In the genomic region with DNA sequence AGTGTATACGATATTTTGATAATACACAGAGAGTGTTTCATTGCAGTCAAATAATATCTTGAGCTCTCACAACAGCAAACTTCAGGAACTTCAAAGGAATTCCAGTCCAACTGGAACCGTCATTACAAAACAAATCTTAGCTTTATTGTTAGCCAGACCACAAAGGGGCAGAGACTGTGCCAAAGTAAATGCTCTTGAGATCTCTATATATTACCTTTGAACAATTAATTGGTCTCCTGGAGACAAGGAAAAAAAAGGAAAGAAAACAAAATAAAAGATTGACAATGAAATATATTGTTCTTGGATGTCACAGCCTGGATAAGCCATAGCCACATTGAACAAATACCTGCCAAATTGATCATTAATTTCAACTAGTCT, we compare ENCODE assay signal across 18 cellular contexts.
DNase-seq lines count a peak whose midpoint lies in the region; ATAC-seq and TF ChIP-seq lines count a peak whose summit lies in the region.
"Had no signal": no experiment of that assay in that cellular context is flagged by ENCODE, and none has a peak within 500 bp of the region (broad histone marks: within the 10 kb centered on the region; RNA-seq: fewer than 3 reads in every experiment).

No MANE protein-coding gene starts in this region.

- H3K27ac ChIP-seq in SJCRH30 (peak overlapping the region; percentile 33), coronary artery (peak overlapping the region in 1 of 2 donors; percentile 9)
- H3K27ac ChIP-seq: brain microvascular endothelial cell, hepatocyte had no signal

- no peaks in the 10 kb centered on the region for H3K9me3 Mint-ChIP-seq in mesothelial cell of epicardium
- H3K9me3 Mint-ChIP-seq: activated CD4-positive, alpha-beta T cell treated with anti-CD3 and anti-CD28 coated beads, Interleukin-2, amount 10 ng/mL, durations not matched to agents 7 days and 5 days; activated naive CD4-positive, alpha-beta T cell treated with anti-CD3 and anti-CD28 coated beads, Interleukin-2, amount 10 ng/mL, durations not matched to agents 7 days and 5 days had no signal

- H3K36me3 ChIP-seq in SJCRH30, result no peaks in the 10 kb centered on the region
- H3K36me3 ChIP-seq: brain microvascular endothelial cell had no signal

- peak overlapping the region; percentile 88 for H3K27ac Mint-ChIP-seq in mesothelial cell of epicardium
- H3K27ac Mint-ChIP-seq: activated CD4-positive, alpha-beta T cell treated with anti-CD3 and anti-CD28 coated beads, Interleukin-2, amount 10 ng/mL, durations not matched to agents 7 days and 5 days; activated naive CD4-positive, alpha-beta T cell treated with anti-CD3 and anti-CD28 coated beads, Interleukin-2, amount 10 ng/mL, durations not matched to agents 7 days and 5 days had no signal

- TF ChIP-seq CTCF in mesothelial cell of epicardium (IDR thresholded peaks at IDR 0.05; ENCODE audit: unreplicated experiment) (no peak), coronary artery (IDR thresholded peaks at IDR 0.05) (no peak)

- no peak overlapping the region for H3K4me3 Mint-ChIP-seq in mesothelial cell of epicardium
- H3K4me3 Mint-ChIP-seq: activated CD4-positive, alpha-beta T cell treated with anti-CD3 and anti-CD28 coated beads, Interleukin-2, amount 10 ng/mL, durations not matched to agents 7 days and 5 days; activated naive CD4-positive, alpha-beta T cell treated with anti-CD3 and anti-CD28 coated beads, Interleukin-2, amount 10 ng/mL, durations not matched to agents 7 days and 5 days had no signal

- CTCF ChIA-PET in HEK293T (lab: Yijun Ruan, JAX), result interaction anchor here (0.6 to 1.1 kb wide), 2 partner anchors 13 to 67 kb away, joined by 3 read pairs; no protein-coding TSS in a partner anchor

- peaks cover 40% of the 10 kb centered on the region for H3K4me1 Mint-ChIP-seq in mesothelial cell of epicardium
- H3K4me1 Mint-ChIP-seq: activated CD4-positive, alpha-beta T cell treated with anti-CD3 and anti-CD28 coated beads, Interleukin-2, amount 10 ng/mL, durations not matched to agents 7 days and 5 days; activated naive CD4-positive, alpha-beta T cell treated with anti-CD3 and anti-CD28 coated beads, Interleukin-2, amount 10 ng/mL, durations not matched to agents 7 days and 5 days had no signal

- H3K4me1 ChIP-seq in SJCRH30, result peaks cover 4% of the 10 kb centered on the region; the same call in 1 of the 2 replicates

- ATAC-seq in GM21360 (IDR thresholded peaks at IDR 0.05; ENCODE audit: unreplicated experiment), result no peak

- no peaks in the 10 kb centered on the region for H3K9me3 ChIP-seq in SJCRH30 (replicated peaks)

- in situ Hi-C loops in Caki2 (cut with HindIII; ENCODE audit: low pct_unique_long_range_greater_than_20kb, low sequenced_read_pairs), result no loop called here

- H3K36me3 Mint-ChIP-seq in mesothelial cell of epicardium, result peaks cover 7% of the 10 kb centered on the region
- H3K36me3 Mint-ChIP-seq: activated naive CD4-positive, alpha-beta T cell treated with anti-CD3 and anti-CD28 coated beads, Interleukin-2, amount 10 ng/mL, durations not matched to agents 7 days and 5 days had no signal

- DNase-seq in Caki2 (ENCODE audit: low read depth), result peak; percentile 77
- no peak for DNase-seq in HEK293T (ENCODE audit: extremely low spot score)
- no peak for DNase-seq in SJCRH30
- DNase-seq in mesothelial cell of epicardium (ENCODE audit: low spot score in 2 of 2, unreplicated experiment in 2 of 2), result no peak
- no peak for DNase-seq in coronary artery (ENCODE audit: low spot score)
- DNase-seq in T1000 (lab: John Stamatoyannopoulos, UW), result no peak
- DNase-seq in NCI-H226, result no peak
- DNase-seq: activated CD4-positive, alpha-beta T cell treated with anti-CD3 and anti-CD28 coated beads, Interleukin-2, amount 10 ng/mL, durations not matched to agents 7 days and 5 days; activated naive CD4-positive, alpha-beta T cell treated with anti-CD3 and anti-CD28 coated beads, Interleukin-2, amount 10 ng/mL, durations not matched to agents 7 days and 5 days; activated T-cell treated with anti-CD3 and anti-CD28 coated beads for 4 hours; brain microvascular endothelial cell; kidney; NCI-H2227 treated with DMSO at 0.1 percent for 48 hours; occipital lobe; OCI-M1; stimulated activated CD4-positive, alpha-beta T cell treated with anti-CD3 and anti-CD28 coated beads, Interleukin-2, amount 100 ng/mL, for 48 hours had no signal

- no peaks in the 10 kb centered on the region for H3K27me3 ChIP-seq in SJCRH30
- H3K27me3 ChIP-seq: brain microvascular endothelial cell, hepatocyte had no signal

- H3K27me3 Mint-ChIP-seq in mesothelial cell of epicardium (ENCODE audit: low read depth), result no peaks in the 10 kb centered on the region
- H3K27me3 Mint-ChIP-seq: activated CD4-positive, alpha-beta T cell treated with anti-CD3 and anti-CD28 coated beads, Interleukin-2, amount 10 ng/mL, durations not matched to agents 7 days and 5 days; activated naive CD4-positive, alpha-beta T cell treated with anti-CD3 and anti-CD28 coated beads, Interleukin-2, amount 10 ng/mL, durations not matched to agents 7 days and 5 days had no signal

- H3K4me3 ChIP-seq in SJCRH30 (no peak overlapping the region), coronary artery (no peak overlapping the region)
- H3K4me3 ChIP-seq: hepatocyte had no signal

- POLR2A ChIA-PET in HEK293T (lab: Yijun Ruan, JAX), result interaction anchor here (0.8 to 3.0 kb wide), 6 partner anchors 9 to 72 kb away, joined by 3 to 15 read pairs (median 4); no protein-coding TSS in a partner anchor

TF ChIP-seq in HEK293T, 16 proteins besides CTCF, POLR2A, EP300 and RAD21:
- TF ChIP-seq PKNOX1 (IDR thresholded peaks at IDR 0.05) (0 out of 2 replicates have a peak, but pooled peaks have one; percentile 22), FOXM1 (IDR thresholded peaks at IDR 0.05; ENCODE audit: borderline replicate concordance) (no peak), HDGF (IDR thresholded peaks at IDR 0.05; ENCODE audit: borderline replicate concordance) (no peak)
